ENCODE assay signal across 8 cellular contexts in genomic region chr10:70355234-70356021, GRCh38. TPM values are rescaled to one million over a fixed set of nuclear protein-coding genes. Genes with fewer than 3 reads are reported as not detected.
A peak's percentile ranks its signal among the peaks of the same experiment; 100 is the strongest.
DNase-seq lines count a peak whose midpoint lies in the region; ATAC-seq and TF ChIP-seq lines count a peak whose summit lies in the region.

No MANE protein-coding gene starts in this region.

- no peaks in the 10 kb centered on the region for H3K36me3 Mint-ChIP-seq in activated CD8-positive, alpha-beta T cell treated with anti-CD3 and anti-CD28 coated beads for 36 hours (ENCODE audit: low read depth)

- DNase-seq in activated CD8-positive, alpha-beta T cell treated with anti-CD3 and anti-CD28 coated beads for 36 hours = peak; percentile 40
- peak; percentile 7 to 39 for DNase-seq in stimulated activated CD8-positive, alpha-beta memory T cell treated with anti-CD3 and anti-CD28 coated beads, Interleukin-2, amount 100 ng/mL, for 48 hours (ENCODE audit: low read depth in 2 of 2)
- no peak for DNase-seq in DMS 273 (lab: John Stamatoyannopoulos, UW; ENCODE audit: unreplicated experiment)
- DNase-seq in effector CD4-positive, alpha-beta T cell = no peak

- CTCF ChIA-PET in activated CD8-positive, alpha-beta T cell treated with anti-CD3 and anti-CD28 coated beads for 36 hours (lab: Charles Lee) = interaction anchor here (0.6 to 4.0 kb wide), 14 partner anchors 9 to 239 kb away, joined by 3 to 43 read pairs (median 6); partner anchors contain the start of gene TYSND1

- H3K27ac Mint-ChIP-seq in activated CD8-positive, alpha-beta T cell treated with anti-CD3 and anti-CD28 coated beads for 36 hours = peak overlapping the region; percentile 73

- H3K4me3 ChIP-seq in BLaER1 treated with 17β-estradiol and CSF1 and Interleukin-3, amounts not matched to agents 10 nM and 100 nM = peak overlapping the region in 9 of 10 experiments; percentile 16 to 54 (median 29); a peak in 12 of 20 replicates

- H3K27me3 Mint-ChIP-seq in activated CD8-positive, alpha-beta T cell treated with anti-CD3 and anti-CD28 coated beads for 36 hours = no peaks in the 10 kb centered on the region

- H4K20me1 ChIP-seq in BLaER1 treated with 17β-estradiol and CSF1 and Interleukin-3, amounts not matched to agents 10 nM and 100 nM = no peaks in the 10 kb centered on the region; a peak in 1 of 22 replicates

- ATAC-seq in GM19043 (IDR thresholded peaks at IDR 0.05; ENCODE audit: low read depth, unreplicated experiment) (peak; percentile 51), HG03108 (IDR thresholded peaks at IDR 0.05; ENCODE audit: unreplicated experiment) (peak; percentile 67), HG03139 (IDR thresholded peaks at IDR 0.05; ENCODE audit: unreplicated experiment) (no peak)
- ATAC-seq in activated CD8-positive, alpha-beta T cell treated with anti-CD3 and anti-CD28 coated beads for 36 hours = peak; percentile 77

- POLR2A ChIA-PET in activated CD8-positive, alpha-beta T cell treated with anti-CD3 and anti-CD28 coated beads for 36 hours (lab: Charles Lee) = interaction anchor here (0.5 to 2.6 kb wide), 6 partner anchors 9 to 1200 kb away, joined by 3 to 11 read pairs (median 4); partner anchors contain the start of gene PPA1

- peak overlapping the region in 10 of 11 experiments; percentile 30 to 79 (median 70); a peak in 19 of 22 replicates for H3K9ac ChIP-seq in BLaER1 treated with 17β-estradiol and CSF1 and Interleukin-3, amounts not matched to agents 10 nM and 100 nM

- no peaks in the 10 kb centered on the region for H3K36me3 ChIP-seq in BLaER1 treated with 17β-estradiol and CSF1 and Interleukin-3, amounts not matched to agents 10 nM and 100 nM

- H3K4me1 ChIP-seq in BLaER1 treated with 17β-estradiol and CSF1 and Interleukin-3, amounts not matched to agents 10 nM and 100 nM = peaks cover 38 to 77% (median 65%) of the 10 kb centered on the region in 10 experiments

- no peaks in the 10 kb centered on the region for H3K9me3 Mint-ChIP-seq in activated CD8-positive, alpha-beta T cell treated with anti-CD3 and anti-CD28 coated beads for 36 hours

- H3K9me3 ChIP-seq in BLaER1 treated with 17β-estradiol and CSF1 and Interleukin-3, amounts not matched to agents 10 nM and 100 nM (replicated peaks in 1 of 11) = no peaks in the 10 kb centered on the region

- peak overlapping the region; percentile 27 to 89 (median 81); a peak in 21 of 22 replicates for H3K27ac ChIP-seq in BLaER1 treated with 17β-estradiol and CSF1 and Interleukin-3, amounts not matched to agents 10 nM and 100 nM

- intact Hi-C loops in activated CD8-positive, alpha-beta T cell treated with anti-CD3 and anti-CD28 coated beads for 36 hours (cut with micrococcal nuclease) = loop anchor here (5.0 kb wide), 1 partner anchor 68 kb away; no protein-coding TSS in a partner anchor

- no peak for TF ChIP-seq CTCF in activated CD8-positive, alpha-beta T cell treated with anti-CD3 and anti-CD28 coated beads for 36 hours (IDR thresholded peaks at IDR 0.05)

- peaks cover 20% of the 10 kb centered on the region for H3K4me1 Mint-ChIP-seq in activated CD8-positive, alpha-beta T cell treated with anti-CD3 and anti-CD28 coated beads for 36 hours (ENCODE audit: low read depth)

- peak overlapping the region; percentile 68 to 92 (median 85) for H3K4me2 ChIP-seq in BLaER1 treated with 17β-estradiol and CSF1 and Interleukin-3, amounts not matched to agents 10 nM and 100 nM

- peak overlapping the region; percentile 64 for H3K4me3 Mint-ChIP-seq in activated CD8-positive, alpha-beta T cell treated with anti-CD3 and anti-CD28 coated beads for 36 hours

- H3K27me3 ChIP-seq in BLaER1 treated with 17β-estradiol and CSF1 and Interleukin-3, amounts not matched to agents 10 nM and 100 nM = peaks cover 0 to 46% (median 0%) of the 10 kb centered on the region in 11 experiments; a peak in 5 of 22 replicates

RNA-seq across cellular contexts. Expression of gene LRRC20, which starts 27.0 kb away (rescaled TPM):
- total RNA-seq in activated CD8-positive, alpha-beta T cell treated with anti-CD3 and anti-CD28 coated beads for 36 hours = 10 to 100 TPM; 10.6 to 14.0 TPM

RNA-seq across cellular contexts. Expression of gene EIF4EBP2, which starts 48.5 kb away (rescaled TPM):
- total RNA-seq in activated CD8-positive, alpha-beta T cell treated with anti-CD3 and anti-CD28 coated beads for 36 hours = 10 to 100 TPM; 23.5 to 24.0 TPM

Comparison
In these comparisons a context has a peak if more than half of its experiments do, and no peak if none do; other contexts are left out.
1. DNase-seq: peak in activated CD8-positive, alpha-beta T cell treated with anti-CD3 and anti-CD28 coated beads for 36 hours (single experiment) and stimulated activated CD8-positive, alpha-beta memory T cell treated with anti-CD3 and anti-CD28 coated beads, Interleukin-2, amount 100 ng/mL, for 48 hours (2 of 2); none in DMS 273 (single experiment) and effector CD4-positive, alpha-beta T cell (single experiment).